In genomic region chr16:28989363-28989762, GRCh38 we compare ENCODE assay signal across 27 cellular contexts. TPM values are rescaled to one million over a fixed set of nuclear protein-coding genes. Genes with fewer than 3 reads are reported as not detected.
A peak's percentile ranks its signal among the peaks of the same experiment; 100 is the strongest.
DNase-seq lines count a peak whose midpoint lies in the region; ATAC-seq and TF ChIP-seq lines count a peak whose summit lies in the region.
"Had no signal": no experiment of that assay in that cellular context is flagged by ENCODE, and none has a peak within 500 bp of the region (broad histone marks: within the 10 kb centered on the region; RNA-seq: fewer than 3 reads in every experiment).

No MANE protein-coding gene starts in this region.

- no peak for ATAC-seq in activated T-cell treated with anti-CD3 and anti-CD28 coated beads, Interleukin-2, amount 50 U/mL, for 4 hours
- no peak for ATAC-seq in CD8-positive, alpha-beta T cell
- ATAC-seq in naive thymus-derived CD8-positive, alpha-beta T cell, result no peak
- ATAC-seq: esophagus mucosa, foreskin keratinocyte, HCT116, left colon, pancreas, right cardiac atrium had no signal

- H3K4me3 Mint-ChIP-seq in activated T-cell treated with anti-CD3 and anti-CD28 coated beads, Interleukin-2, amount 50 U/mL, for 4 hours, result peak overlapping the region; percentile 59
- H3K4me3 Mint-ChIP-seq in CD8-positive, alpha-beta T cell, result peak overlapping the region; percentile 99
- H3K4me3 Mint-ChIP-seq in activated T-helper 1 cell treated with anti-CD3 and anti-CD28 coated beads, Interleukin-12 subunit alpha, Interleukin-12 subunit beta, Interleukin-2, Interleukin-4 antibody, amounts not matched to agents 30 ng/mL and 10 ng/mL and 1 ng/mL, durations not matched to agents 14 hours and 24 hours and 36 hours, result peak overlapping the region; percentile 90
- H3K4me3 Mint-ChIP-seq in naive thymus-derived CD8-positive, alpha-beta T cell, result peak overlapping the region; percentile 65 to 100 (median 94)

- POLR2A ChIA-PET in CD8-positive, alpha-beta T cell (lab: Charles Lee), result interaction anchor here (1.0 to 7.5 kb wide), 9 partner anchors 10 to 39 kb away, joined by 3 to 52 read pairs (median 21); partner anchors contain the start of gene SPNS1
- POLR2A ChIA-PET in naive thymus-derived CD8-positive, alpha-beta T cell (lab: Charles Lee), result interaction anchor here (1.3 to 18.9 kb wide), 4 partner anchors 14 to 39 kb away, joined by 6 to 494 read pairs (median 114); partner anchors contain the start of gene SPNS1

- no peak for TF ChIP-seq CTCF in CD8-positive, alpha-beta T cell (IDR thresholded peaks at IDR 0.05)

- peaks cover 42% of the 10 kb centered on the region for H3K36me3 ChIP-seq in CD8-positive, alpha-beta T cell (ENCODE audit: insufficient read depth, low read length)

- H3K27ac ChIP-seq in CD8-positive, alpha-beta T cell (ENCODE audit: low read depth, low read length), result peak overlapping the region; percentile 50
- H3K27ac ChIP-seq: breast epithelium, foreskin keratinocyte, pancreas, SJSA1, tibial artery had no signal

- intact Hi-C loops in CD8-positive, alpha-beta T cell (cut with DNase I, micrococcal nuclease), result loop anchor here in 1 of 2 experiments (5.0 kb wide), 1 partner anchor 497 kb away; the partner anchor contains the start of genes APOBR and CLN3
- intact Hi-C loops in activated T-helper 1 cell treated with anti-CD3 and anti-CD28 coated beads, Interleukin-12 subunit alpha, Interleukin-12 subunit beta, Interleukin-2, Interleukin-4 antibody, amounts not matched to agents 30 ng/mL and 10 ng/mL and 1 ng/mL, durations not matched to agents 14 hours and 24 hours and 36 hours (cut with micrococcal nuclease), result no loop called here

- peaks cover 31% of the 10 kb centered on the region for H3K36me3 Mint-ChIP-seq in activated T-cell treated with anti-CD3 and anti-CD28 coated beads, Interleukin-2, amount 50 U/mL, for 4 hours (ENCODE audit: insufficient read depth)
- H3K36me3 Mint-ChIP-seq in CD8-positive, alpha-beta T cell, result peaks cover 61% of the 10 kb centered on the region
- H3K36me3 Mint-ChIP-seq in activated T-helper 1 cell treated with anti-CD3 and anti-CD28 coated beads, Interleukin-12 subunit alpha, Interleukin-12 subunit beta, Interleukin-2, Interleukin-4 antibody, amounts not matched to agents 30 ng/mL and 10 ng/mL and 1 ng/mL, durations not matched to agents 14 hours and 24 hours and 36 hours (ENCODE audit: low read depth), result peaks cover 55% of the 10 kb centered on the region
- peaks cover 12 to 65% (median 31%) of the 10 kb centered on the region in 3 donors for H3K36me3 Mint-ChIP-seq in naive thymus-derived CD8-positive, alpha-beta T cell

- peaks cover 7% of the 10 kb centered on the region for H3K9me3 Mint-ChIP-seq in activated T-cell treated with anti-CD3 and anti-CD28 coated beads, Interleukin-2, amount 50 U/mL, for 4 hours
- H3K9me3 Mint-ChIP-seq in CD8-positive, alpha-beta T cell, result peaks cover 6% of the 10 kb centered on the region
- H3K9me3 Mint-ChIP-seq in activated T-helper 1 cell treated with anti-CD3 and anti-CD28 coated beads, Interleukin-12 subunit alpha, Interleukin-12 subunit beta, Interleukin-2, Interleukin-4 antibody, amounts not matched to agents 30 ng/mL and 10 ng/mL and 1 ng/mL, durations not matched to agents 14 hours and 24 hours and 36 hours, result peaks cover 3% of the 10 kb centered on the region
- peaks cover 0 to 10% (median 2%) of the 10 kb centered on the region in 9 donors for H3K9me3 Mint-ChIP-seq in naive thymus-derived CD8-positive, alpha-beta T cell

- peak overlapping the region; percentile 26 for H3K4me3 ChIP-seq in CD8-positive, alpha-beta T cell (ENCODE audit: low read depth, low read length)
- H3K4me3 ChIP-seq: breast epithelium, pancreas, SJSA1, tibial artery had no signal

- H3K9me3 ChIP-seq in CD8-positive, alpha-beta T cell (ENCODE audit: low read length), result no peaks in the 10 kb centered on the region
- H3K9me3 ChIP-seq: pancreas, SJSA1 had no signal

- no peak for DNase-seq in activated T-cell treated with anti-CD3 and anti-CD28 coated beads, Interleukin-2, amount 50 U/mL, for 4 hours
- no peak for DNase-seq in activated T-cell treated with anti-CD3 and anti-CD28 coated beads for 4 hours
- DNase-seq in CD8-positive, alpha-beta T cell, result no peak
- no peak for DNase-seq in activated T-helper 1 cell treated with anti-CD3 and anti-CD28 coated beads, Interleukin-12 subunit alpha, Interleukin-12 subunit beta, Interleukin-2, Interleukin-4 antibody, amounts not matched to agents 30 ng/mL and 10 ng/mL and 1 ng/mL, durations not matched to agents 14 hours and 24 hours and 36 hours (ENCODE audit: low spot score)
- no peak for DNase-seq in naive thymus-derived CD8-positive, alpha-beta T cell
- DNase-seq in Ammon's horn (ENCODE audit: low spot score), result no peak
- no peak for DNase-seq in T-helper 9 cell
- no peak for DNase-seq in AG20443 (ENCODE audit: low spot score)
- DNase-seq: amygdala; foreskin keratinocyte; left colon; mesenchymal stem cell; NCI-H1092; NCI-H1930; NCI-H526 treated with DMSO at 0.1 percent for 48 hours; stimulated activated CD4-positive, alpha-beta T cell treated with anti-CD3 and anti-CD28 coated beads, Interleukin-4, amount 100 ng/mL, for 1 hour; stimulated activated naive CD4-positive, alpha-beta T cell; tibial artery had no signal

- CTCF ChIA-PET in CD8-positive, alpha-beta T cell (lab: Charles Lee), result interaction anchor here (1.1 to 4.2 kb wide), 6 partner anchors 9 to 32 kb away, joined by 3 to 29 read pairs (median 4); no protein-coding TSS in a partner anchor

- H3K27ac Mint-ChIP-seq in CD8-positive, alpha-beta T cell, result peak overlapping the region; percentile 95
- H3K27ac Mint-ChIP-seq in activated T-helper 1 cell treated with anti-CD3 and anti-CD28 coated beads, Interleukin-12 subunit alpha, Interleukin-12 subunit beta, Interleukin-2, Interleukin-4 antibody, amounts not matched to agents 30 ng/mL and 10 ng/mL and 1 ng/mL, durations not matched to agents 14 hours and 24 hours and 36 hours, result peak overlapping the region; percentile 82
- peak overlapping the region; percentile 93 to 100 (median 98) for H3K27ac Mint-ChIP-seq in naive thymus-derived CD8-positive, alpha-beta T cell

- H3K27me3 Mint-ChIP-seq in activated T-cell treated with anti-CD3 and anti-CD28 coated beads, Interleukin-2, amount 50 U/mL, for 4 hours (ENCODE audit: low read depth), result no peaks in the 10 kb centered on the region
- H3K27me3 Mint-ChIP-seq in CD8-positive, alpha-beta T cell (ENCODE audit: low read depth), result no peaks in the 10 kb centered on the region
- H3K27me3 Mint-ChIP-seq in activated T-helper 1 cell treated with anti-CD3 and anti-CD28 coated beads, Interleukin-12 subunit alpha, Interleukin-12 subunit beta, Interleukin-2, Interleukin-4 antibody, amounts not matched to agents 30 ng/mL and 10 ng/mL and 1 ng/mL, durations not matched to agents 14 hours and 24 hours and 36 hours (ENCODE audit: insufficient read depth), result no peaks in the 10 kb centered on the region
- H3K27me3 Mint-ChIP-seq in naive thymus-derived CD8-positive, alpha-beta T cell, result no peaks in the 10 kb centered on the region

- peaks cover 52% of the 10 kb centered on the region for H3K4me1 Mint-ChIP-seq in activated T-cell treated with anti-CD3 and anti-CD28 coated beads, Interleukin-2, amount 50 U/mL, for 4 hours (ENCODE audit: low read depth)
- H3K4me1 Mint-ChIP-seq in CD8-positive, alpha-beta T cell (ENCODE audit: low read depth), result peaks cover 53% of the 10 kb centered on the region
- peaks cover 45% of the 10 kb centered on the region for H3K4me1 Mint-ChIP-seq in activated T-helper 1 cell treated with anti-CD3 and anti-CD28 coated beads, Interleukin-12 subunit alpha, Interleukin-12 subunit beta, Interleukin-2, Interleukin-4 antibody, amounts not matched to agents 30 ng/mL and 10 ng/mL and 1 ng/mL, durations not matched to agents 14 hours and 24 hours and 36 hours (ENCODE audit: low read depth)
- peaks cover 34 to 73% (median 61%) of the 10 kb centered on the region in 4 donors for H3K4me1 Mint-ChIP-seq in naive thymus-derived CD8-positive, alpha-beta T cell

- H3K4me1 ChIP-seq in CD8-positive, alpha-beta T cell (ENCODE audit: insufficient read depth, low read length), result peaks cover 53% of the 10 kb centered on the region
- H3K4me1 ChIP-seq: breast epithelium, foreskin keratinocyte, pancreas, SJSA1, tibial artery had no signal

- no peaks in the 10 kb centered on the region for H3K27me3 ChIP-seq in CD8-positive, alpha-beta T cell (ENCODE audit: insufficient read depth, low read length)
- H3K27me3 ChIP-seq: foreskin keratinocyte, pancreas, SJSA1, tibial artery had no signal

RNA-seq across cellular contexts. Expression of gene LAT, which starts 4.5 kb away (rescaled TPM):
- 100 to 1,000 TPM; 241 to 262 (median 259) TPM for total RNA-seq in activated T-cell treated with anti-CD3 and anti-CD28 coated beads, Interleukin-2, amount 50 U/mL, for 4 hours
- total RNA-seq in CD8-positive, alpha-beta T cell, result 100 to 1,000 TPM; 175 to 176 TPM
- total RNA-seq in activated T-helper 1 cell treated with anti-CD3 and anti-CD28 coated beads, Interleukin-12 subunit alpha, Interleukin-12 subunit beta, Interleukin-2, Interleukin-4 antibody, amounts not matched to agents 30 ng/mL and 10 ng/mL and 1 ng/mL, durations not matched to agents 14 hours and 24 hours and 36 hours, result 230 and 234 TPM in 2 replicates
- total RNA-seq in naive thymus-derived CD8-positive, alpha-beta T cell, result 100 to 1,000 TPM; 352 to 353 TPM
- 100 to 1,000 TPM; 255 to 308 (median 288) TPM for polyA plus RNA-seq in naive thymus-derived CD8-positive, alpha-beta T cell

RNA-seq across cellular contexts. Expression of gene SPNS1, which starts 14.8 kb away (rescaled TPM):
- total RNA-seq in activated T-cell treated with anti-CD3 and anti-CD28 coated beads, Interleukin-2, amount 50 U/mL, for 4 hours, result 10 to 100 TPM; 33.5 to 42.7 (median 36.5) TPM
- 10 to 100 TPM; 31.7 to 31.8 TPM for total RNA-seq in CD8-positive, alpha-beta T cell
- total RNA-seq in activated T-helper 1 cell treated with anti-CD3 and anti-CD28 coated beads, Interleukin-12 subunit alpha, Interleukin-12 subunit beta, Interleukin-2, Interleukin-4 antibody, amounts not matched to agents 30 ng/mL and 10 ng/mL and 1 ng/mL, durations not matched to agents 14 hours and 24 hours and 36 hours, result 21.2 and 26.9 TPM in 2 replicates
- total RNA-seq in naive thymus-derived CD8-positive, alpha-beta T cell, result 10 to 100 TPM; 38.1 to 45.0 TPM
- polyA plus RNA-seq in naive thymus-derived CD8-positive, alpha-beta T cell, result 10 to 100 TPM; 12.7 to 29.7 (median 24.9) TPM

RNA-seq across cellular contexts. Expression of gene NFATC2IP, which starts 38.6 kb away (rescaled TPM):
- 10 to 100 TPM; 63.0 to 66.9 (median 63.6) TPM for total RNA-seq in activated T-cell treated with anti-CD3 and anti-CD28 coated beads, Interleukin-2, amount 50 U/mL, for 4 hours
- total RNA-seq in CD8-positive, alpha-beta T cell, result 10 to 100 TPM; 45.8 to 52.5 TPM
- total RNA-seq in activated T-helper 1 cell treated with anti-CD3 and anti-CD28 coated beads, Interleukin-12 subunit alpha, Interleukin-12 subunit beta, Interleukin-2, Interleukin-4 antibody, amounts not matched to agents 30 ng/mL and 10 ng/mL and 1 ng/mL, durations not matched to agents 14 hours and 24 hours and 36 hours, result 110 and 111 TPM in 2 replicates
- 100 to 1,000 TPM; 112 to 116 TPM for total RNA-seq in naive thymus-derived CD8-positive, alpha-beta T cell
- polyA plus RNA-seq in naive thymus-derived CD8-positive, alpha-beta T cell, result 10 to 100 TPM; 22.8 to 30.2 (median 28.7) TPM

RNA-seq across cellular contexts. Expression of gene CD19, which starts 57.6 kb away (rescaled TPM):
- 1 to 10 TPM; 1.1 to 8.5 (median 1.5) TPM for total RNA-seq in activated T-cell treated with anti-CD3 and anti-CD28 coated beads, Interleukin-2, amount 50 U/mL, for 4 hours
- total RNA-seq in CD8-positive, alpha-beta T cell, result 1 to 10 TPM; 1.1 to 1.8 TPM
- not detected in 2 replicates for total RNA-seq in activated T-helper 1 cell treated with anti-CD3 and anti-CD28 coated beads, Interleukin-12 subunit alpha, Interleukin-12 subunit beta, Interleukin-2, Interleukin-4 antibody, amounts not matched to agents 30 ng/mL and 10 ng/mL and 1 ng/mL, durations not matched to agents 14 hours and 24 hours and 36 hours
- 1 to 10 TPM; 6.9 to 7.6 TPM for total RNA-seq in naive thymus-derived CD8-positive, alpha-beta T cell
- polyA plus RNA-seq in naive thymus-derived CD8-positive, alpha-beta T cell, result under 1 TPM; 0.17 to 0.19 (median 0.19) TPM
- total RNA-seq: breast epithelium; foreskin keratinocyte; myocyte; SJSA1; T-helper 1 cell treated with Interleukin-12 subunit alpha and Interleukin-12 subunit beta and Interleukin-4 antibody, amounts not matched to agents 30 ng/mL and 1 ng/mL, for 36 hours had no signal
- polyA plus RNA-seq: AG04450, foreskin keratinocyte had no signal
